In genomic region chr9:38641985-38642864, GRCh38 we compare ENCODE assay signal across 8 cellular contexts. TPM values are rescaled to one million over a fixed set of nuclear protein-coding genes. Genes with fewer than 3 reads are reported as not detected.
DNase-seq lines count a peak whose midpoint lies in the region; ATAC-seq, FAIRE-seq and TF ChIP-seq lines count a peak whose summit lies in the region.

No MANE protein-coding gene starts in this region.

- H3K36me3 Mint-ChIP-seq in T-helper 2 cell treated with Interferon-gamma antibody and Interleukin-4, amounts not matched to agents 5 μg/mL and 100 μg/mL, for 36 hours (ENCODE audit: low read depth), result no peaks in the 10 kb centered on the region

- TF ChIP-seq CTCF in DND-41 (IDR thresholded peaks at IDR 0.05; ENCODE audit: borderline replicate concordance, extremely low read depth, low read length, poor library complexity, severe bottlenecking) (peak; percentile 62), fibroblast of the aortic adventitia (IDR thresholded peaks at IDR 0.05; ENCODE audit: insufficient read depth, low read length) (peak; percentile 39)

- FAIRE-seq in HTR-8/SVneo (lab: Jason Lieb, UNC) (no peak), RCC 7860 (lab: Jason Lieb, UNC) (no peak)

- H3K36me3 ChIP-seq in DND-41 (ENCODE audit: insufficient read depth, low read length), result no peaks in the 10 kb centered on the region

- no peaks in the 10 kb centered on the region for H3K27me3 Mint-ChIP-seq in T-helper 2 cell treated with Interferon-gamma antibody and Interleukin-4, amounts not matched to agents 5 μg/mL and 100 μg/mL, for 36 hours (ENCODE audit: low read depth)

- no peak overlapping the region for H3K9ac ChIP-seq in DND-41 (ENCODE audit: low read depth, low read length)

- H3K4me3 Mint-ChIP-seq in T-helper 2 cell treated with Interferon-gamma antibody and Interleukin-4, amounts not matched to agents 5 μg/mL and 100 μg/mL, for 36 hours, result no peak overlapping the region

- H2AFZ ChIP-seq in DND-41 (ENCODE audit: low read depth, low read length), result no peak overlapping the region

- no peaks in the 10 kb centered on the region for H3K9me3 ChIP-seq in DND-41 (ENCODE audit: insufficient read depth, low read length, severe bottlenecking)

- peaks cover 27% of the 10 kb centered on the region for H3K4me1 ChIP-seq in DND-41 (ENCODE audit: insufficient read depth, low read length)

- H3K79me2 ChIP-seq in DND-41 (ENCODE audit: insufficient read depth, low read length), result no peaks in the 10 kb centered on the region

- no peaks in the 10 kb centered on the region for H3K4me1 Mint-ChIP-seq in T-helper 2 cell treated with Interferon-gamma antibody and Interleukin-4, amounts not matched to agents 5 μg/mL and 100 μg/mL, for 36 hours (ENCODE audit: low read depth)

- no peaks in the 10 kb centered on the region for H4K20me1 ChIP-seq in DND-41 (ENCODE audit: insufficient read depth, low read length)

- no peaks in the 10 kb centered on the region for H3K9me3 Mint-ChIP-seq in T-helper 2 cell treated with Interferon-gamma antibody and Interleukin-4, amounts not matched to agents 5 μg/mL and 100 μg/mL, for 36 hours

- peak; percentile 60; the same call in 1 of the 3 replicates for ATAC-seq in DND-41 (ENCODE audit: insufficient read depth, low read depth)
- ATAC-seq in GM21515 (IDR thresholded peaks at IDR 0.05; ENCODE audit: unreplicated experiment), result no peak

- no peak overlapping the region; the same call in 1 of the 2 replicates for H3K4me2 ChIP-seq in DND-41 (ENCODE audit: insufficient read depth, low read length)

- H3K27me3 ChIP-seq in DND-41 (ENCODE audit: insufficient read depth, low read length, poor library complexity), result no peaks in the 10 kb centered on the region

- DNase-seq in DND-41 (peak; percentile 14), HTR-8/SVneo (ENCODE audit: insufficient read length, low spot score) (peak; percentile 40), RCC 7860 (ENCODE audit: low spot score) (peak; percentile 21), fibroblast of the aortic adventitia (ENCODE audit: low read depth) (peak; percentile 43), pulmonary artery endothelial cell (ENCODE audit: low read depth, low spot score) (peak; percentile 8), epidermal melanocyte (ENCODE audit: insufficient read length, low spot score) (no peak)
- DNase-seq in T-helper 2 cell treated with Interferon-gamma antibody and Interleukin-4, amounts not matched to agents 5 μg/mL and 100 μg/mL, for 36 hours (ENCODE audit: low spot score), result no peak

- H3K27ac Mint-ChIP-seq in T-helper 2 cell treated with Interferon-gamma antibody and Interleukin-4, amounts not matched to agents 5 μg/mL and 100 μg/mL, for 36 hours, result no peak overlapping the region

- no peak overlapping the region for H3K4me3 ChIP-seq in DND-41 (ENCODE audit: low read depth in 1 of 2, low read length in 2 of 2)
- no peak overlapping the region for H3K4me3 ChIP-seq in fibroblast of the aortic adventitia (ENCODE audit: low read depth, low read length)

- no peak overlapping the region; the same call in 1 of the 2 replicates for H3K27ac ChIP-seq in DND-41 (ENCODE audit: low read length)

RNA-seq across cellular contexts. Expression of gene ANKRD18A, which starts 21.8 kb away (rescaled TPM):
- total RNA-seq in fibroblast of the aortic adventitia (ENCODE audit: low replicate concordance) (0.09 TPM in 1 of 2 replicates, not detected in the other), pulmonary artery endothelial cell (0.21 and 1.5 TPM in 2 replicates)

Comparison
In these comparisons a context has a peak if more than half of its experiments do, and no peak if none do; other contexts are left out.
1. DNase-seq: peak in DND-41 (single experiment), HTR-8/SVneo (single experiment), RCC 7860 (single experiment), fibroblast of the aortic adventitia (single experiment) and pulmonary artery endothelial cell (single experiment); none in epidermal melanocyte (single experiment) and T-helper 2 cell treated with Interferon-gamma antibody and Interleukin-4, amounts not matched to agents 5 μg/mL and 100 μg/mL, for 36 hours (single experiment).